8 cellular contexts compared by ENCODE assay signal in genomic region chr19:46860846-46861690, GRCh38. TPM values are rescaled to one million over a fixed set of nuclear protein-coding genes. Genes with fewer than 3 reads are reported as not detected.
DNase-seq lines count a peak whose midpoint lies in the region; ATAC-seq and TF ChIP-seq lines count a peak whose summit lies in the region.

Gene ARHGAP35 (plus strand): TSS chr19:46860997. CDS start chr19:46918676, 57,679 bp downstream.

- peaks cover 3% of the 10 kb centered on the region for H3K27me3 Mint-ChIP-seq in brain

- H3K9me3 Mint-ChIP-seq in brain, result peaks cover 0 to 5% (median 1%) of the 10 kb centered on the region in 5 experiments

- no peaks in the 10 kb centered on the region for H3K9me3 ChIP-seq in ES-I3 (ENCODE audit: control insufficient read depth, insufficient read depth, low read length)
- H3K9me3 ChIP-seq in iPS-18a (ENCODE audit: control insufficient read depth, low read depth, low read length), result no peaks in the 10 kb centered on the region
- no peaks in the 10 kb centered on the region for H3K9me3 ChIP-seq in skeletal muscle tissue (ENCODE audit: control insufficient read depth in 3 of 3, low read length in 3 of 3)

- H3K4me1 Mint-ChIP-seq in brain, result peaks cover 19% of the 10 kb centered on the region

- no peaks in the 10 kb centered on the region for H3K36me3 Mint-ChIP-seq in brain

- H3K27ac ChIP-seq in iPS-18a (ENCODE audit: low read length), result peak within 1 kb of the TSS; percentile 84
- H3K27ac ChIP-seq in skeletal muscle tissue (ENCODE audit: low read depth, low read length), result peak within 1 kb of the TSS; percentile 96

- H3K27ac Mint-ChIP-seq in brain, result peak within 1 kb of the TSS; percentile 80 to 95 (median 90)

- peaks cover 24% of the 10 kb centered on the region for H3K4me1 ChIP-seq in ES-I3 (ENCODE audit: insufficient read depth, low read length)
- peaks cover 24% of the 10 kb centered on the region for H3K4me1 ChIP-seq in iPS-18a (ENCODE audit: control insufficient read depth, low read depth, low read length)
- peaks cover 46 to 52% (median 49%) of the 10 kb centered on the region in 3 donors for H3K4me1 ChIP-seq in skeletal muscle tissue (ENCODE audit: control insufficient read depth in 3 of 3, insufficient read depth in 3 of 3, low read length in 3 of 3)

- peak within 1 kb of the TSS; percentile 79 to 89 (median 85) for H3K4me3 Mint-ChIP-seq in brain

- DNase-seq in RPMI8226, result peak; percentile 84
- DNase-seq in DMS53 treated with DMSO at 0.1 percent for 48 hours (lab: John Stamatoyannopoulos, UW; ENCODE audit: unreplicated experiment), result no peak
- no peak for DNase-seq in MV-4-11 (lab: John Stamatoyannopoulos, UW)

- H3K4me3 ChIP-seq in iPS-18a (ENCODE audit: low read length) (peak within 1 kb of the TSS; percentile 78), skeletal muscle tissue (ENCODE audit: low read length in 3 of 3) (peak within 1 kb of the TSS; percentile 76 to 90 (median 86))

- no peaks in the 10 kb centered on the region for H3K36me3 ChIP-seq in ES-I3 (ENCODE audit: insufficient read depth, low read length)
- no peaks in the 10 kb centered on the region for H3K36me3 ChIP-seq in iPS-18a (ENCODE audit: control insufficient read depth, low read depth, low read length)
- no peaks in the 10 kb centered on the region for H3K36me3 ChIP-seq in skeletal muscle tissue (ENCODE audit: control insufficient read depth in 3 of 3, insufficient read depth in 3 of 3, low read length in 3 of 3)

- H3K27me3 ChIP-seq in iPS-18a (ENCODE audit: control insufficient read depth, insufficient read depth, low read length) (no peaks in the 10 kb centered on the region), skeletal muscle tissue (ENCODE audit: control insufficient read depth in 3 of 3, insufficient read depth in 3 of 3, low read length in 3 of 3) (no peaks in the 10 kb centered on the region)

- H3K9ac ChIP-seq in ES-I3 (ENCODE audit: low read depth, low read length) (peak within 1 kb of the TSS; percentile 95), iPS-18a (ENCODE audit: low read length) (peak within 1 kb of the TSS; percentile 97), skeletal muscle tissue (ENCODE audit: low read depth in 1 of 3, low read length in 3 of 3) (peak within 1 kb of the TSS; percentile 76 to 98 (median 83))

- no peak for TF ChIP-seq CTCF in brain (conservative IDR thresholded peaks at IDR 0.05)

- peak; percentile 9 for ATAC-seq in HG02642 (IDR thresholded peaks at IDR 0.05; ENCODE audit: poor library complexity, unreplicated experiment)

RNA-seq across cellular contexts. Expression of gene ARHGAP35, which starts in this region (rescaled TPM):
- 46.0 TPM for polyA plus RNA-seq in brain (ENCODE audit: insufficient read depth, low read depth, low replicate concordance)
- 30.3 TPM for total RNA-seq in skeletal muscle tissue
